21 cellular contexts compared by ENCODE assay signal in the genomic region with DNA sequence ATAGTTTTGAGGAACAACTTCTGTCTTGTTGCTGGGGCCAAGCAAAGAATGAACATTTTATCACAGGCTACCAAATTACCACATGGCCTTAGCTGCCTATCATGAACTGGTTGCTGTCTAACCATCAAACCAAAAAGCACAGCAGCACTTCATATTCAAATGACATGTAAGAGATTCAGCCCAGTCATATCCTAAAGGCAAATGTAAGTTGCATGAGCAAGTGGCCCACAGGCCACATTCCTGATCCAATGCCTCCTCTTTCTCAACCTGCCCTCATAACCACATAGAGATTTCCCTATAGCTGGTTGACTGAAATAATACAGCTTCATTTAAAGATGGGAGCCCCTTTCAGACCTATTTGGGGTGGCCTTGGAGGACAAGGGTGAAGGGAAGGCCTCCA.
DNase-seq lines count a peak whose midpoint lies in the region; ATAC-seq, FAIRE-seq and TF ChIP-seq lines count a peak whose summit lies in the region.
"Had no signal": no experiment of that assay in that cellular context is flagged by ENCODE, and none has a peak within 500 bp of the region (broad histone marks: within the 10 kb centered on the region; RNA-seq: fewer than 3 reads in every experiment).

No MANE protein-coding gene starts in this region.

- H3K4me2 ChIP-seq in IMR-90 (ENCODE audit: low read depth, low read length) (no peak overlapping the region), trophoblast cell (ENCODE audit: low read length) (no peak overlapping the region)
- H3K4me2 ChIP-seq: A549 had no signal

- H3K4me3 ChIP-seq in IMR-90 (ENCODE audit: insufficient read depth, low read depth, low read length) (no peak overlapping the region), bronchial epithelial cell (ENCODE audit: low read depth, low read length) (no peak overlapping the region), trophoblast cell (ENCODE audit: low read depth, low read length) (no peak overlapping the region), WERI-Rb-1 (ENCODE audit: low read depth, low read length) (no peak overlapping the region)
- H3K4me3 ChIP-seq: A549, GM23248, K562 had no signal

- no peak overlapping the region for H4K12ac ChIP-seq in trophoblast cell (ENCODE audit: low read depth, low read length)

- H2AK5ac ChIP-seq in IMR-90 (ENCODE audit: low read depth, low read length), result no peak overlapping the region
- H2AK5ac ChIP-seq in trophoblast cell (ENCODE audit: low read length), result no peak overlapping the region

- no TSS peak for BruUV-seq in IMR-90 (replicated peaks; lab: Mats Ljungman, UMichigan)

- H3K27ac ChIP-seq in IMR-90 (ENCODE audit: insufficient read depth, low read length) (no peak overlapping the region), trophoblast cell (ENCODE audit: low read depth, low read length) (no peak overlapping the region), WERI-Rb-1 (no peak overlapping the region)
- H3K27ac ChIP-seq: 22Rv1, A549, C4-2B, GM23248, HL-60 had no signal

- no peak overlapping the region for H2BK20ac ChIP-seq in IMR-90 (ENCODE audit: low read depth, low read length)

- H3K14ac ChIP-seq in IMR-90 (replicated peaks; ENCODE audit: low read depth, low read length), result no peak overlapping the region
- no peak overlapping the region for H3K14ac ChIP-seq in trophoblast cell (ENCODE audit: low read length)

- no peak overlapping the region for H2BK12ac ChIP-seq in trophoblast cell (ENCODE audit: low read length)

- no peak for TF ChIP-seq RAD21 in IMR-90 (IDR thresholded peaks at IDR 0.05; ENCODE audit: low read length)

- no peaks in the 10 kb centered on the region for H4K20me1 ChIP-seq in IMR-90 (ENCODE audit: insufficient read depth, low read length)

- H3K9me3 ChIP-seq in IMR-90 (ENCODE audit: control insufficient read depth, insufficient read depth, low read length) (no peaks in the 10 kb centered on the region), trophoblast cell (ENCODE audit: insufficient read depth, low read depth, low read length) (no peaks in the 10 kb centered on the region), WERI-Rb-1 (ENCODE audit: severe bottlenecking) (no peaks in the 10 kb centered on the region)
- H3K9me3 ChIP-seq: A549, Caco-2 had no signal

- H3K79me1 ChIP-seq in IMR-90 (ENCODE audit: low read depth in 1 of 2, low read length in 2 of 2) (no peaks in the 10 kb centered on the region), trophoblast cell (ENCODE audit: low read length) (no peaks in the 10 kb centered on the region)

- CTCF ChIA-PET in IMR-90 (lab: Yijun Ruan, JAX), result no interaction called here

- intact Hi-C loops in IMR-90 (cut with micrococcal nuclease), result loop anchor here (10.0 kb wide), 1 partner anchor 497 kb away; no protein-coding TSS in a partner anchor

- peak; percentile 24 for DNase-seq in EH (ENCODE audit: low read depth)
- DNase-seq in IMR-90, result peak; percentile 18
- no peak for DNase-seq in bronchial epithelial cell (ENCODE audit: low read depth)
- peak; percentile 66 to 71 for DNase-seq in trophoblast cell
- DNase-seq in H54 (ENCODE audit: insufficient read length, low spot score), result no peak
- DNase-seq in WERI-Rb-1, result no peak
- DNase-seq in dermis blood vessel endothelial cell, result no peak
- DNase-seq: AML-193; Caco-2; CD4-positive, alpha-beta T cell; DMS153; DMS79; GM23248; HCEC 1CT had no signal

- in situ Hi-C loops in IMR-90 (cut with MboI; ENCODE audit: low sequenced_read_pairs), result no loop called here

- H3K79me2 ChIP-seq in trophoblast cell (ENCODE audit: control insufficient read depth, insufficient read depth, low read length, poor library complexity), result no peaks in the 10 kb centered on the region

- no peak overlapping the region for H2AFZ ChIP-seq in IMR-90 (replicated peaks; ENCODE audit: low read length, poor library complexity)
- no peak overlapping the region for H2AFZ ChIP-seq in trophoblast cell (ENCODE audit: insufficient read depth, low read length, poor library complexity)
- H2AFZ ChIP-seq: GM23248 had no signal

- no peak overlapping the region for H2AK9ac ChIP-seq in IMR-90 (replicated peaks; ENCODE audit: low read depth, low read length, poor library complexity)

- H2BK15ac ChIP-seq in IMR-90 (ENCODE audit: low read depth, low read length), result no peak overlapping the region

- H4K91ac ChIP-seq in IMR-90 (ENCODE audit: insufficient read depth, low read depth, low read length) (no peak overlapping the region), trophoblast cell (ENCODE audit: low read depth, low read length) (no peak overlapping the region)

- no peak overlapping the region for H3K18ac ChIP-seq in IMR-90 (ENCODE audit: low read depth, low read length)
- H3K18ac ChIP-seq in trophoblast cell (ENCODE audit: low read length), result no peak overlapping the region

- H2BK5ac ChIP-seq in IMR-90 (ENCODE audit: low read depth, low read length, poor library complexity, severe bottlenecking) (no peak overlapping the region), trophoblast cell (ENCODE audit: low read depth, low read length, poor library complexity) (no peak overlapping the region)

- H3K4ac ChIP-seq in IMR-90 (ENCODE audit: low read depth, low read length) (no peak overlapping the region), trophoblast cell (ENCODE audit: low read depth, low read length) (no peak overlapping the region)

- FAIRE-seq in bronchial epithelial cell (lab: Jason Lieb, UNC), result peak; percentile 60
- FAIRE-seq in H54 (lab: Jason Lieb, UNC), result no peak
- FAIRE-seq: A549, G401.6, GM12891, K562 had no signal

- H3K27me3 ChIP-seq in IMR-90 (ENCODE audit: control insufficient read depth, insufficient read depth, low read length), result no peaks in the 10 kb centered on the region
- no peaks in the 10 kb centered on the region for H3K27me3 ChIP-seq in bronchial epithelial cell (ENCODE audit: control insufficient read depth, insufficient read depth, low read length)
- H3K27me3 ChIP-seq in trophoblast cell (ENCODE audit: insufficient read depth, low read length), result no peaks in the 10 kb centered on the region
- no peaks in the 10 kb centered on the region for H3K27me3 ChIP-seq in WERI-Rb-1 (ENCODE audit: insufficient read depth, low read depth, severe bottlenecking)

- H3K23ac ChIP-seq in IMR-90 (ENCODE audit: low read depth, low read length), result no peak overlapping the region
- no peak overlapping the region for H3K23ac ChIP-seq in trophoblast cell (ENCODE audit: low read length)

- no peaks in the 10 kb centered on the region for H3K36me3 ChIP-seq in IMR-90 (ENCODE audit: control insufficient read depth, insufficient read depth, low read length)
- no peaks in the 10 kb centered on the region for H3K36me3 ChIP-seq in bronchial epithelial cell (ENCODE audit: control insufficient read depth, insufficient read depth, low read length)
- H3K36me3 ChIP-seq in trophoblast cell (ENCODE audit: control insufficient read depth in 1 of 2, insufficient read depth in 2 of 2, low read length in 2 of 2), result no peaks in the 10 kb centered on the region
- H3K36me3 ChIP-seq in WERI-Rb-1, result no peaks in the 10 kb centered on the region

- H4K5ac ChIP-seq in IMR-90 (ENCODE audit: low read depth, low read length), result no peak overlapping the region

- H3K9me1 ChIP-seq in IMR-90 (ENCODE audit: insufficient read depth, low read length), result no peaks in the 10 kb centered on the region

- dilution Hi-C loops in IMR-90 (cut with HindIII; ENCODE audit: low sequenced_read_pairs, unreplicated experiment), result no loop called here

- H3K56ac ChIP-seq in IMR-90 (ENCODE audit: extremely low read depth, insufficient read depth, low read length), result no peak overlapping the region

- no peak for TF ChIP-seq POLR2A in IMR-90 (IDR thresholded peaks at IDR 0.05; ENCODE audit: low read depth, low read length)
- TF ChIP-seq POLR2A in H54 (IDR thresholded peaks at IDR 0.05; ENCODE audit: low read depth, low read length), result no peak

- H2BK120ac ChIP-seq in IMR-90 (ENCODE audit: low read depth, low read length) (no peak overlapping the region), trophoblast cell (ENCODE audit: insufficient read depth, low read length, poor library complexity) (no peak overlapping the region)

- no peak for ATAC-seq in IMR-90 (ENCODE audit: low read depth)
- ATAC-seq: A549, K562 had no signal

- TF ChIP-seq CTCF in IMR-90 (conservative IDR thresholded peaks at IDR 0.05; ENCODE audit: low read depth, low read length) (no peak), bronchial epithelial cell (IDR thresholded peaks at IDR 0.05; ENCODE audit: insufficient read depth, low read length, severe bottlenecking) (no peak), WERI-Rb-1 (IDR thresholded peaks at IDR 0.05; ENCODE audit: low read depth, low read length) (no peak)

- H3K9ac ChIP-seq in IMR-90 (ENCODE audit: low read depth, low read length), result no peak overlapping the region
- H3K9ac ChIP-seq in trophoblast cell (ENCODE audit: low read length), result no peak overlapping the region
- H3K9ac ChIP-seq: GM23248 had no signal

- no peaks in the 10 kb centered on the region for H3K4me1 ChIP-seq in IMR-90 (ENCODE audit: control insufficient read depth, insufficient read depth, low read length)
- H3K4me1 ChIP-seq in trophoblast cell (ENCODE audit: control insufficient read depth in 1 of 2, insufficient read depth in 2 of 2, low read length in 2 of 2), result no peaks in the 10 kb centered on the region
- H3K4me1 ChIP-seq: A549, Caco-2 had no signal

- H4K8ac ChIP-seq in IMR-90 (ENCODE audit: low read depth in 2 of 2, low read length in 2 of 2) (no peak overlapping the region), trophoblast cell (ENCODE audit: low read depth, low read length) (no peak overlapping the region)

- POLR2A ChIA-PET in IMR-90 (lab: Charles Lee; ENCODE audit: unreplicated experiment), result no interaction called here

TF ChIP-seq in IMR-90, 13 proteins besides CTCF, POLR2A, EP300 and RAD21 (continues in another document):
- no peak for TF ChIP-seq CEBPB (IDR thresholded peaks at IDR 0.05; ENCODE audit: low read depth, low read length)
- TF ChIP-seq USF2 (IDR thresholded peaks at IDR 0.05; ENCODE audit: low read depth, low read length), result no peak
- TF ChIP-seq BHLHE40 (IDR thresholded peaks at IDR 0.05; ENCODE audit: low read depth, low read length), result no peak
- TF ChIP-seq MAZ (IDR thresholded peaks at IDR 0.05; ENCODE audit: borderline replicate concordance, low read depth, low read length), result no peak
- TF ChIP-seq MXI1 (IDR thresholded peaks at IDR 0.05; ENCODE audit: borderline replicate concordance, low read depth, low read length), result no peak

Comparison
In these comparisons a context has a peak if more than half of its experiments do, and no peak if none do; other contexts are left out.
1. DNase-seq: peak in EH (single experiment), IMR-90 (single experiment) and trophoblast cell (2 of 2); none in bronchial epithelial cell (single experiment), H54 (single experiment), WERI-Rb-1 (single experiment) and dermis blood vessel endothelial cell (single experiment).